ENCODE assay signal across 11 cellular contexts in genomic region chr2:198905881-198906612, GRCh38.
DNase-seq lines count a peak whose midpoint lies in the region; ATAC-seq and TF ChIP-seq lines count a peak whose summit lies in the region.
"Had no signal": no experiment of that assay in that cellular context is flagged by ENCODE, and none has a peak within 500 bp of the region (broad histone marks: within the 10 kb centered on the region; RNA-seq: fewer than 3 reads in every experiment).

No MANE protein-coding gene starts in this region.

- no peak overlapping the region for H3K4me3 ChIP-seq in CD4-positive, alpha-beta memory T cell (ENCODE audit: low read length in 2 of 2)

- H3K27me3 ChIP-seq in CD4-positive, alpha-beta memory T cell (ENCODE audit: insufficient read depth, low read length): no peaks in the 10 kb centered on the region

- H3K27me3 Mint-ChIP-seq in neural crest cell (ENCODE audit: low read depth): peaks cover 5% of the 10 kb centered on the region
- no peaks in the 10 kb centered on the region for H3K27me3 Mint-ChIP-seq in CD4-positive, alpha-beta memory T cell

- POLR2A ChIA-PET in CD4-positive, alpha-beta memory T cell (lab: Charles Lee; ENCODE audit: partially characterized antibody): no interaction called here

- no peaks in the 10 kb centered on the region for H3K36me3 ChIP-seq in CD4-positive, alpha-beta memory T cell (ENCODE audit: insufficient read depth, low read length)
- H3K36me3 ChIP-seq: WERI-Rb-1 had no signal

- H3K27ac ChIP-seq in CD4-positive, alpha-beta memory T cell (ENCODE audit: low read depth, low read length): no peak overlapping the region
- H3K27ac ChIP-seq: WERI-Rb-1 had no signal

- H3K9me3 Mint-ChIP-seq in neural crest cell: no peaks in the 10 kb centered on the region
- peaks cover 0 to 2% (median 0%) of the 10 kb centered on the region in 8 donors for H3K9me3 Mint-ChIP-seq in CD4-positive, alpha-beta memory T cell

- intact Hi-C loops in CD4-positive, alpha-beta memory T cell (cut with micrococcal nuclease): no loop called here

- no peak overlapping the region for H3K4me3 Mint-ChIP-seq in neural crest cell
- H3K4me3 Mint-ChIP-seq in CD4-positive, alpha-beta memory T cell: no peak overlapping the region

- CTCF ChIA-PET in CD4-positive, alpha-beta memory T cell (lab: Charles Lee; ENCODE audit: partially characterized antibody): no interaction called here

- H3K4me1 Mint-ChIP-seq in neural crest cell: no peaks in the 10 kb centered on the region
- no peaks in the 10 kb centered on the region for H3K4me1 Mint-ChIP-seq in CD4-positive, alpha-beta memory T cell

- ATAC-seq in GM19023 (IDR thresholded peaks at IDR 0.05; ENCODE audit: unreplicated experiment): peak; percentile 51
- ATAC-seq in HG02610 (IDR thresholded peaks at IDR 0.05; ENCODE audit: unreplicated experiment): peak; percentile 68
- ATAC-seq in HG03521 (IDR thresholded peaks at IDR 0.05; ENCODE audit: unreplicated experiment): peak; percentile 54
- ATAC-seq: Right ventricle myocardium inferior had no signal

- no peaks in the 10 kb centered on the region for H3K9me3 ChIP-seq in CD4-positive, alpha-beta memory T cell (ENCODE audit: control insufficient read depth in 1 of 2, low read length in 2 of 2)

- H3K36me3 Mint-ChIP-seq in neural crest cell (ENCODE audit: low read depth): no peaks in the 10 kb centered on the region
- no peaks in the 10 kb centered on the region for H3K36me3 Mint-ChIP-seq in CD4-positive, alpha-beta memory T cell

- TF ChIP-seq CTCF in neural crest cell (conservative IDR thresholded peaks at IDR 0.05): no peak

- H3K27ac Mint-ChIP-seq in neural crest cell (ENCODE audit: unreplicated experiment): peak overlapping the region; percentile 22
- H3K27ac Mint-ChIP-seq in CD4-positive, alpha-beta memory T cell: no peak overlapping the region

- no peak for DNase-seq in neural crest cell (ENCODE audit: low read depth, low spot score)
- DNase-seq in hepatic stellate cell (ENCODE audit: low spot score): no peak
- DNase-seq in SHP77 treated with DMSO at 0.1 percent for 48 hours (lab: John Stamatoyannopoulos, UW): no peak
- no peak for DNase-seq in CD4-positive, alpha-beta memory T cell
- DNase-seq: amygdala, islet precursor cell, WERI-Rb-1 had no signal

- H3K4me1 ChIP-seq in CD4-positive, alpha-beta memory T cell (ENCODE audit: insufficient read depth, low read length): no peaks in the 10 kb centered on the region
